8 cellular contexts compared by ENCODE assay signal in the genomic region with DNA sequence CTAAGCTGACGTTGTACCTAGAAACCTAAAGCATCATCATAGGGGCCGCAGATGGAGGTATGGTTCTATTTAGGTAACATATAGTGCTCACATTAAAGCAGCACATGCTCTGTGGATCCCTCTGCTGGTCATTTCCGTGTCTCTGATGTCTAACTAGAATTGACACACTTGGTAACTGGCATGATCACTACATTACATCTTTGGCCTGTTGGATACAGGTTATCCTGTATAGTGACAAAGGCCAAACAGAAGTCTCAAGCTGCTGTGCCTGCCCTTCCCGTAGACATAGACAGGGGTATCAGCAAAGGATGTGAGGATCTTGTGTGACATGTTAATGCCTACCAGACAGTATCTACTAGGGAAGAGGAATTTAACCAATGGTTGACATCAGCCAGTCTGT. TPM values are rescaled to one million over a fixed set of nuclear protein-coding genes. Genes with fewer than 3 reads are reported as not detected.
DNase-seq lines count a peak whose midpoint lies in the region; ATAC-seq, FAIRE-seq and TF ChIP-seq lines count a peak whose summit lies in the region.

No MANE protein-coding gene starts in this region.

- no peak overlapping the region for H3K4me3 ChIP-seq in fibroblast of mammary gland (ENCODE audit: control insufficient read depth, low read depth, low read length)

- peak; percentile 54 for FAIRE-seq in GM18507 (lab: Jason Lieb, UNC)

- ATAC-seq in GM21381 (IDR thresholded peaks at IDR 0.05; ENCODE audit: unreplicated experiment), result no peak

- peak; percentile 24 for DNase-seq in COLO668 (lab: John Stamatoyannopoulos, UW; ENCODE audit: unreplicated experiment)
- DNase-seq in GM18507 (ENCODE audit: extremely low spot score, insufficient read length, low read depth), result no peak
- DNase-seq in NAMALWA (ENCODE audit: low spot score), result peak; percentile 85
- peak; percentile 13 to 14 for DNase-seq in activated CD4-positive, alpha-beta T cell treated with anti-CD3 and anti-CD28 coated beads, Interleukin-2, amount 50 U/mL, for 4 hours
- DNase-seq in fibroblast of mammary gland (ENCODE audit: low read depth), result peak; percentile 62
- peak; percentile 69 for DNase-seq in pons (ENCODE audit: low spot score)
- no peak for DNase-seq in occipital lobe (lab: John Stamatoyannopoulos, UW)

- peak; percentile 71 for TF ChIP-seq CTCF in fibroblast of mammary gland (conservative IDR thresholded peaks at IDR 0.05; ENCODE audit: control insufficient read depth, insufficient read depth, low read depth, low read length)

RNA-seq across cellular contexts. Expression of a gene that starts 51.2 kb away (rescaled TPM):
- 145 TPM for total RNA-seq in occipital lobe

Comparison
In these comparisons a context has a peak if more than half of its experiments do, and no peak if none do; other contexts are left out.
1. DNase-seq: peak in COLO668 (single experiment), NAMALWA (single experiment), activated CD4-positive, alpha-beta T cell treated with anti-CD3 and anti-CD28 coated beads, Interleukin-2, amount 50 U/mL, for 4 hours (2 of 2), fibroblast of mammary gland (single experiment) and pons (single experiment); none in GM18507 (single experiment) and occipital lobe (single experiment).